1 cellular context compared by ENCODE assay signal in the genomic region with DNA sequence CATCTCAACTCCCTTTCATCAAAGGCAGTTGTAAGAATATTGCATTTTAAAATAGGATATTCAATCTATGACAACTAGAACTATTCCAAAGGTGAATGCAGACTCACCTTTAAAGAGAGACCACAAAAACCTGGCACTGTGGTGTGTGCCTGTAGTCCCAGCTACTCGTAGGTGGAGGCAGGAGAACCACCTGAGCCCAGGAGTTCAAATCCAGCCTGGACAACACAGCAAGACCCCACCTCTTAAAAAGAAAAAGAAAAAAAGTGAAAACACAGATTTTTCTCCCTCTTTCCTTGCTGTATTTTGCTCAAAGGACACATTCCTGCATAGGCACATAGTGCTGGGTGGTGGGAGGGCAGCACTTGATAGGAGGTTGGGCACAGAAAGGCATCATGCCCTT.
TF ChIP-seq lines count a peak whose summit lies in the region.

No MANE protein-coding gene starts in this region.

TF ChIP-seq in HepG2, 621 proteins besides CTCF, POLR2A, EP300 and RAD21:
- no peak for TF ChIP-seq PCBP1 (IDR thresholded peaks at IDR 0.05; ENCODE audit: borderline replicate concordance, low read depth, low read length)
- TF ChIP-seq, protein P1, sequence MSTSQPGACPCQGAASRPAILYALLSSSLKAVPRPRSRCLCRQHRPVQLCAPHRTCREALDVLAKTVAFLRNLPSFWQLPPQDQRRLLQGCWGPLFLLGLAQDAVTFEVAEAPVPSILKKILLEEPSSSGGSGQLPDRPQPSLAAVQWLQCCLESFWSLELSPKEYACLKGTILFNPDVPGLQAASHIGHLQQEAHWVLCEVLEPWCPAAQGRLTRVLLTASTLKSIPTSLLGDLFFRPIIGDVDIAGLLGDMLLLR (CRISPR knock-in tag; IDR thresholded peaks at IDR 0.05), result no peak
- TF ChIP-seq RFXAP (CRISPR knock-in tag; IDR thresholded peaks at IDR 0.05; ENCODE audit: borderline replicate concordance), result no peak
- TF ChIP-seq FLYWCH1 (CRISPR knock-in tag; IDR thresholded peaks at IDR 0.05), result no peak
- TF ChIP-seq BRD4 (CRISPR knock-in tag; IDR thresholded peaks at IDR 0.05), result no peak
- no peak for TF ChIP-seq ASH2L (IDR thresholded peaks at IDR 0.05; ENCODE audit: insufficient read length, low read depth, low read length)
- TF ChIP-seq FOXK1 (CRISPR knock-in tag; IDR thresholded peaks at IDR 0.05; ENCODE audit: borderline replicate concordance, low read depth), result no peak
- TF ChIP-seq ATF7 (IDR thresholded peaks at IDR 0.05), result no peak
- TF ChIP-seq ATF7 (CRISPR knock-in tag; IDR thresholded peaks at IDR 0.05), result no peak
- TF ChIP-seq, protein P2, sequence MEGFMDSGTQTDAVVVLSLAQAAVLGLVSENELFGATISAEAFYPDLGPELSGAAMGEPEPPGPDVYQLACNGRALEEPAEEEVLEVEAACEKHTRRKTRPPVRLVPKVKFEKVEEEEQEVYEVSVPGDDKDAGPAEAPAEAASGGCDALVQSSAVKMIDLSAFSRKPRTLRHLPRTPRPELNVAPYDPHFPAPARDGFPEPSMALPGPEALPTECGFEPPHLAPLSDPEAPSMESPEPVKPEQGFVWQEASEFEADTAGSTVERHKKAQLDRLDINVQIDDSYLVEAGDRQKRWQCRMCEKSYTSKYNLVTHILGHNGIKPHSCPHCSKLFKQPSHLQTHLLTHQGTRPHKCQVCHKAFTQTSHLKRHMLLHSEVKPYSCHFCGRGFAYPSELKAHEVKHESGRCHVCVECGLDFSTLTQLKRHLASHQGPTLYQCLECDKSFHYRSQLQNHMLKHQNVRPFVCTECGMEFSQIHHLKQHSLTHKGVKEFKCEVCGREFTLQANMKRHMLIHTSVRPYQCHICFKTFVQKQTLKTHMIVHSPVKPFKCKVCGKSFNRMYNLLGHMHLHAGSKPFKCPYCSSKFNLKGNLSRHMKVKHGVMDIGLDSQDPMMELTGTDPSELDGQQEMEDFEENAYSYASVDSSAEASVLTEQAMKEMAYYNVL (CRISPR knock-in tag; IDR thresholded peaks at IDR 0.05; ENCODE audit: borderline replicate concordance), result no peak
- TF ChIP-seq, protein P3, sequence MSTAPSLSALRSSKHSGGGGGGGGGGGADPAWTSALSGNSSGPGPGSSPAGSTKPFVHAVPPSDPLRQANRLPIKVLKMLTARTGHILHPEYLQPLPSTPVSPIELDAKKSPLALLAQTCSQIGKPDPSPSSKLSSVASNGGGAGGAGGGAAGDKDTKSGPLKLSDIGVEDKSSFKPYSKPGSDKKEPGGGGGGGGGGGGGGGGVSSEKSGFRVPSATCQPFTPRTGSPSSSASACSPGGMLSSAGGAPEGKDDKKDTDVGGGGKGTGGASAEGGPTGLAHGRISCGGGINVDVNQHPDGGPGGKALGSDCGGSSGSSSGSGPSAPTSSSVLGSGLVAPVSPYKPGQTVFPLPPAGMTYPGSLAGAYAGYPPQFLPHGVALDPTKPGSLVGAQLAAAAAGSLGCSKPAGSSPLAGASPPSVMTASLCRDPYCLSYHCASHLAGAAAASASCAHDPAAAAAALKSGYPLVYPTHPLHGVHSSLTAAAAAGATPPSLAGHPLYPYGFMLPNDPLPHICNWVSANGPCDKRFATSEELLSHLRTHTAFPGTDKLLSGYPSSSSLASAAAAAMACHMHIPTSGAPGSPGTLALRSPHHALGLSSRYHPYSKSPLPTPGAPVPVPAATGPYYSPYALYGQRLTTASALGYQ (CRISPR knock-in tag; IDR thresholded peaks at IDR 0.05), result 0 out of 2 replicates have a peak, but pooled peaks have one; percentile 1
- TF ChIP-seq KLF6 (CRISPR knock-in tag; IDR thresholded peaks at IDR 0.05), result no peak
- peak; percentile 96 for TF ChIP-seq ZNF121 (CRISPR knock-in tag; IDR thresholded peaks at IDR 0.05)
- no peak for TF ChIP-seq ZNF326 (CRISPR knock-in tag; IDR thresholded peaks at IDR 0.05; ENCODE audit: borderline replicate concordance)
- TF ChIP-seq ZSCAN20 (CRISPR knock-in tag; IDR thresholded peaks at IDR 0.05; ENCODE audit: borderline replicate concordance), result no peak
- TF ChIP-seq NFRKB (IDR thresholded peaks at IDR 0.05), result no peak
- TF ChIP-seq ZNF839 (CRISPR knock-in tag; IDR thresholded peaks at IDR 0.05; ENCODE audit: borderline replicate concordance), result no peak
- TF ChIP-seq, protein P4, sequence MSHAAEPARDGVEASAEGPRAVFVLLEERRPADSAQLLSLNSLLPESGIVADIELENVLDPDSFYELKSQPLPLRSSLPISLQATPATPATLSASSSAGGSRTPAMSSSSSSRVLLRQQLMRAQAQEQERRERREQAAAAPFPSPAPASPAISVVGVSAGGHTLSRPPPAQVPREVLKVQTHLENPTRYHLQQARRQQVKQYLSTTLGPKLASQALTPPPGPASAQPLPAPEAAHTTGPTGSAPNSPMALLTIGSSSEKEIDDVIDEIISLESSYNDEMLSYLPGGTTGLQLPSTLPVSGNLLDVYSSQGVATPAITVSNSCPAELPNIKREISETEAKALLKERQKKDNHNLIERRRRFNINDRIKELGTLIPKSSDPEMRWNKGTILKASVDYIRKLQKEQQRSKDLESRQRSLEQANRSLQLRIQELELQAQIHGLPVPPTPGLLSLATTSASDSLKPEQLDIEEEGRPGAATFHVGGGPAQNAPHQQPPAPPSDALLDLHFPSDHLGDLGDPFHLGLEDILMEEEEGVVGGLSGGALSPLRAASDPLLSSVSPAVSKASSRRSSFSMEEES (CRISPR knock-in tag; IDR thresholded peaks at IDR 0.05), result no peak
